ENCODE assay signal across 11 cellular contexts in the genomic region with DNA sequence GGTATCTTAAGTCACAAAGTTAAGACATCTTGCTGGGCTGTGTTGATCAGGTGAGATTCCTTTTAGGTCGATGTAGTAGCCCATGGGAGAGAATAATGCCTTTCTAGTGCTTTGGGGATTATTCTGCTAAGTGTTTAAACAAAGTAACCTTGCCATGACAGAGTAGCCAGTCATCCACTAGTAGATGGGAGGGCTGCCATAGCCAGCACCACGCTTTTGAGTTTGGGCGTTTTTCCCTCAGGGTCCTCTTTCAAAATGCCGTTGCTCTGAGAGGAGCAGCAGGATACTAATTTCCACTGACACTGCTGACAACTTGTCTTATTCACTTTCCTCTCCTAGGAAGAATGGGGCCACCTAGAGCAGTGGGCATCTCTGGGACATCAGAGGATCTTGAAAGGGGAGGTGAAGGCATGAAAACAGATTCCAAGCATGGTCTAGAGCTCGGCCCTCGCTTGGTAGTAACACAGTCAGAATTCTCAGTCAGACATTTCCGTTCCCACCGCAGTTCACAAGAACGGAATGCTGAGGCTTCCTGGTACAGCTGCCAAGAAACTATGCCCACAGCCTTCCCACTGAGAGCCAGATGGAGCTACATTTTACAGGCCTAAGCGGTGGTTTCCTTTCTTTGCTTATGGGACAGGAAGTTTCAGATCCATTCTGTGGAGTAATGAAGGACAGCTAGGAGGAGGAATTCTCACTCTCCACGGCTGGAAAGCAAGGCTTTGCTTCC. TPM values are rescaled to one million over a fixed set of nuclear protein-coding genes. Genes with fewer than 3 reads are reported as not detected.
DNase-seq lines count a peak whose midpoint lies in the region; ATAC-seq, FAIRE-seq and TF ChIP-seq lines count a peak whose summit lies in the region.
"Had no signal": no experiment of that assay in that cellular context is flagged by ENCODE, and none has a peak within 500 bp of the region (broad histone marks: within the 10 kb centered on the region; RNA-seq: fewer than 3 reads in every experiment).

No MANE protein-coding gene starts in this region.

- FAIRE-seq in small intestine (lab: Jason Lieb, UNC), result no peak

- H3K9me3 ChIP-seq in small intestine (ENCODE audit: control insufficient read depth, low read depth), result no peaks in the 10 kb centered on the region

- no peak for ATAC-seq in HG02610 (IDR thresholded peaks at IDR 0.05; ENCODE audit: unreplicated experiment)
- ATAC-seq in GM18873 (IDR thresholded peaks at IDR 0.05; ENCODE audit: low FRiP score, unreplicated experiment), result no peak
- ATAC-seq in HG03342 (IDR thresholded peaks at IDR 0.05; ENCODE audit: unreplicated experiment), result no peak

- H3K4me3 ChIP-seq in small intestine (ENCODE audit: low read depth in 1 of 2, low read length in 2 of 2), result no peak overlapping the region

- H3K27me3 ChIP-seq in small intestine (ENCODE audit: control insufficient read depth in 2 of 2, insufficient read depth in 2 of 2, low read length in 2 of 2), result no peaks in the 10 kb centered on the region

- no peaks in the 10 kb centered on the region for H3K4me1 ChIP-seq in small intestine (ENCODE audit: control insufficient read depth in 2 of 2, insufficient read depth in 1 of 2, low read depth in 1 of 2, low read length in 1 of 2)

- 25 to 49% (median 41%) methylated on average over 11 of the region's 11 CpGs for WGBS in small intestine, 3 donors

- DNase-seq in EL, result peak; percentile 95
- peak; percentile 94 for DNase-seq in glomerular endothelial cell (ENCODE audit: extremely low read depth, low read depth, low spot score)
- peak; percentile 49 for DNase-seq in small intestine
- no peak for DNase-seq in RPMI8226
- DNase-seq: activated B cell treated with CpG ODN at 0.5 μM for 24 hours; central memory CD4-positive, alpha-beta T cell; naive B cell had no signal

- peak overlapping the region; percentile 40 for H3K27ac ChIP-seq in VCaP
- H3K27ac ChIP-seq in small intestine (ENCODE audit: low read depth in 1 of 2, low read length in 1 of 2), result peak overlapping the region in 1 of 2 donors; percentile 74

- no peak for TF ChIP-seq CTCF in VCaP (conservative IDR thresholded peaks at IDR 0.05)

- H3K36me3 ChIP-seq in small intestine (ENCODE audit: control insufficient read depth in 2 of 2, insufficient read depth in 2 of 2, low read length in 2 of 2), result no peaks in the 10 kb centered on the region

RNA-seq across cellular contexts. Expression of gene RSU1, which starts 15.3 kb away (rescaled TPM):
- 133 and 145 TPM in 2 replicates for total RNA-seq in glomerular endothelial cell
- 10 to 100 TPM; 19.2 to 37.0 (median 21.5) TPM for polyA plus RNA-seq in small intestine
